ENCODE assay signal across 8 cellular contexts in genomic region chr21:33441489-33442477, GRCh38. TPM values are rescaled to one million over a fixed set of nuclear protein-coding genes. Genes with fewer than 3 reads are reported as not detected.
DNase-seq lines count a peak whose midpoint lies in the region; ATAC-seq and TF ChIP-seq lines count a peak whose summit lies in the region.

No MANE protein-coding gene starts in this region.

- no peak for TF ChIP-seq CTCF in activated B cell treated with CpG ODN at 0.5 μM for 24 hours (IDR thresholded peaks at IDR 0.05)

- H3K27me3 ChIP-seq in mesendoderm (ENCODE audit: insufficient read depth, low read length, poor library complexity): no peaks in the 10 kb centered on the region

- peak; percentile 98 for DNase-seq in DMS153 (lab: John Stamatoyannopoulos, UW)
- peak; percentile 61 for DNase-seq in activated B cell treated with CpG ODN at 0.5 μM for 24 hours
- peak; percentile 54 to 56 for DNase-seq in left colon
- no peak for DNase-seq in NCI-H1048 (lab: John Stamatoyannopoulos, UW)
- DNase-seq in mesendoderm: no peak
- DNase-seq in stimulated activated CD4-positive, alpha-beta T cell treated with anti-CD3 and anti-CD28 coated beads, Interleukin-2, amount 100 ng/mL, for 24 hours: no peak

- no peak overlapping the region for H2AK5ac ChIP-seq in mesendoderm (ENCODE audit: low read length)

- TF ChIP-seq RAD21 in Ishikawa (IDR thresholded peaks at IDR 0.05; ENCODE audit: low read depth): no peak

- H3K79me1 ChIP-seq in mesendoderm (ENCODE audit: low read length): no peaks in the 10 kb centered on the region

- no peak for TF ChIP-seq EP300 in Ishikawa (IDR thresholded peaks at IDR 0.05; ENCODE audit: borderline replicate concordance)

- WGBS in mesendoderm (ENCODE audit: extremely low coverage, insufficient coverage, low lambda C conversion rate): no CpG with 5 or more reads among the region's 11 CpGs

- intact Hi-C loops in activated B cell treated with CpG ODN at 0.5 μM for 24 hours (cut with micrococcal nuclease) (loop anchor here (1.0 to 5.0 kb wide), 6 partner anchors 7 to 789 kb away; partner anchors contain the start of gene IL10RB), left colon (cut with DNase I, micrococcal nuclease) (loop anchor here in 1 of 2 donors (10.0 kb wide), 1 partner anchor 87 kb away; no protein-coding TSS in a partner anchor)

- no peak overlapping the region for H3K4me2 ChIP-seq in mesendoderm (ENCODE audit: low read length)

- H3K27ac Mint-ChIP-seq in activated B cell treated with CpG ODN at 0.5 μM for 24 hours: peak overlapping the region; percentile 92

- H3K18ac ChIP-seq in mesendoderm (ENCODE audit: low read length): no peak overlapping the region

- peaks cover 73% of the 10 kb centered on the region for H3K4me1 Mint-ChIP-seq in activated B cell treated with CpG ODN at 0.5 μM for 24 hours

- POLR2A ChIA-PET in activated B cell treated with CpG ODN at 0.5 μM for 24 hours (lab: Charles Lee): interaction anchor here (0.6 to 4.7 kb wide), 18 partner anchors 35 to 245 kb away, joined by 3 to 98 read pairs (median 4); partner anchors contain the start of genes DONSON, IFNAR1, IL10RB and TMEM50B

- H3K23ac ChIP-seq in mesendoderm (ENCODE audit: low read length): no peak overlapping the region

- H3K79me2 ChIP-seq in mesendoderm (ENCODE audit: control insufficient read depth, insufficient read depth, low read length): no peaks in the 10 kb centered on the region

- CTCF ChIA-PET in activated B cell treated with CpG ODN at 0.5 μM for 24 hours (lab: Charles Lee): interaction anchor here (0.8 to 10.3 kb wide), 12 partner anchors 37 to 502 kb away, joined by 3 to 149 read pairs (median 4); partner anchors contain the start of gene IFNAR1

- H3K4me3 Mint-ChIP-seq in activated B cell treated with CpG ODN at 0.5 μM for 24 hours: peak overlapping the region; percentile 58

- no peak overlapping the region for H3K4me3 ChIP-seq in mesendoderm (ENCODE audit: low read length)

- no peaks in the 10 kb centered on the region for H3K9me3 Mint-ChIP-seq in activated B cell treated with CpG ODN at 0.5 μM for 24 hours

- H2BK5ac ChIP-seq in mesendoderm (ENCODE audit: low read length): no peak overlapping the region

- peaks cover 19% of the 10 kb centered on the region for H3K36me3 Mint-ChIP-seq in activated B cell treated with CpG ODN at 0.5 μM for 24 hours (ENCODE audit: low read depth)

- no peaks in the 10 kb centered on the region for H3K27me3 Mint-ChIP-seq in activated B cell treated with CpG ODN at 0.5 μM for 24 hours

- no peak overlapping the region for H3K27ac ChIP-seq in mesendoderm (ENCODE audit: low read depth, low read length)

- no peak overlapping the region for H4K8ac ChIP-seq in mesendoderm (ENCODE audit: low read depth, low read length)

- no peak overlapping the region for H4K5ac ChIP-seq in mesendoderm (ENCODE audit: low read length)

- H3K4me1 ChIP-seq in mesendoderm (ENCODE audit: control insufficient read depth, low read depth, low read length): no peaks in the 10 kb centered on the region

- H3K36me3 ChIP-seq in mesendoderm (ENCODE audit: control insufficient read depth, insufficient read depth, low read length): peaks cover under 1% of the 10 kb centered on the region

- H2BK120ac ChIP-seq in mesendoderm (ENCODE audit: low read depth, low read length): no peak overlapping the region

- H3K4ac ChIP-seq in mesendoderm (ENCODE audit: low read depth, low read length): no peak overlapping the region

- H3K9ac ChIP-seq in mesendoderm (ENCODE audit: low read length): no peak overlapping the region

- H2BK15ac ChIP-seq in mesendoderm (replicated peaks; ENCODE audit: low read depth): no peak overlapping the region

- peak; percentile 57 for ATAC-seq in GM21390 (IDR thresholded peaks at IDR 0.05; ENCODE audit: unreplicated experiment)
- peak; percentile 92 for ATAC-seq in activated B cell treated with CpG ODN at 0.5 μM for 24 hours (ENCODE audit: low read depth)
- peak; percentile 88 for ATAC-seq in left colon

- H3K56ac ChIP-seq in mesendoderm (ENCODE audit: low read length): no peak overlapping the region

TF ChIP-seq in Ishikawa, 13 proteins besides CTCF, POLR2A, EP300 and RAD21:
- TF ChIP-seq FOXM1 (IDR thresholded peaks at IDR 0.05; ENCODE audit: borderline replicate concordance, low read depth) (no peak), TEAD4 (IDR thresholded peaks at IDR 0.05) (no peak), CEBPB (IDR thresholded peaks at IDR 0.05) (peak; percentile 14; the same call in 1 of the 2 replicates)

RNA-seq across cellular contexts. Expression of gene TMEM50B, which starts 38.0 kb away (rescaled TPM):
- total RNA-seq in activated B cell treated with CpG ODN at 0.5 μM for 24 hours: 42.3 and 47.2 TPM in 2 replicates
- 10 to 100 TPM; 34.9 to 41.5 TPM for total RNA-seq in left colon
- polyA plus RNA-seq in mesendoderm (2013, experiment 1 of 2): 9.0 TPM
- 9.4 TPM for polyA plus RNA-seq in mesendoderm (2013, experiment 2 of 2)

RNA-seq across cellular contexts. Expression of gene IFNGR2, which starts 38.6 kb away (rescaled TPM):
- total RNA-seq in activated B cell treated with CpG ODN at 0.5 μM for 24 hours (66.8 and 71.1 TPM in 2 replicates), left colon (100 to 1,000 TPM in 1 of 2 donors, 10 to 100 TPM in 1; 71.9 to 140 TPM)
- 26.1 TPM for polyA plus RNA-seq in mesendoderm (2013, experiment 1 of 2)
- 27.0 TPM for polyA plus RNA-seq in mesendoderm (2013, experiment 2 of 2)

RNA-seq across cellular contexts. Expression of gene DNAJC28, which starts 49.7 kb away (rescaled TPM):
- 0.53 and 0.66 TPM in 2 replicates for total RNA-seq in activated B cell treated with CpG ODN at 0.5 μM for 24 hours
- 1 to 10 TPM; 2.5 to 4.0 TPM for total RNA-seq in left colon
- 1.8 TPM for polyA plus RNA-seq in mesendoderm (2013, experiment 1 of 2)
- polyA plus RNA-seq in mesendoderm (2013, experiment 2 of 2): 1.5 TPM

Comparison
In these comparisons a context has a peak if more than half of its experiments do, and no peak if none do; other contexts are left out.
1. DNase-seq: peak in DMS153 (single experiment), activated B cell treated with CpG ODN at 0.5 μM for 24 hours (single experiment) and left colon (2 of 2); none in NCI-H1048 (single experiment), mesendoderm (single experiment) and stimulated activated CD4-positive, alpha-beta T cell treated with anti-CD3 and anti-CD28 coated beads, Interleukin-2, amount 100 ng/mL, for 24 hours (0 of 2).
2. Peak in every context shown above with its lines, with median percentiles within 50 percentile points of each other: ATAC-seq.